ENCODE assay signal across 8 cellular contexts in genomic region chr22:41589601-41590365, GRCh38. TPM values are rescaled to one million over a fixed set of nuclear protein-coding genes. Genes with fewer than 3 reads are reported as not detected.
A peak's percentile ranks its signal among the peaks of the same experiment; 100 is the strongest.
DNase-seq lines count a peak whose midpoint lies in the region; ATAC-seq, FAIRE-seq and TF ChIP-seq lines count a peak whose summit lies in the region.

Gene PMM1, minus strand, starts transcription at chr22:41589840. Its CDS starts 35 bp downstream, at chr22:41589805.

- POLR2A ChIA-PET in T-cell (lab: Charles Lee): interaction anchor here (0.5 to 1.8 kb wide), 11 partner anchors 15 to 980 kb away, joined by 3 to 16 read pairs (median 3); partner anchors contain the start of genes DESI1 (in 1 of the 2), TEF (in 1 of the 2) and XRCC6 (in 1 of the 2)

- no peaks in the 10 kb centered on the region for H3K27me3 ChIP-seq in heart left ventricle

- peak in 1 of 12 donors; percentile 9 for TF ChIP-seq CTCF in heart left ventricle (IDR thresholded peaks at IDR 0.05)
- no peak for TF ChIP-seq CTCF in type B pancreatic cell (conservative IDR thresholded peaks at IDR 0.05)

- ATAC-seq in HG02840 (IDR thresholded peaks at IDR 0.05; ENCODE audit: low FRiP score, unreplicated experiment) (peak; percentile 89), T-cell (replicated peaks in 1 of 4) (peak; percentile 96 to 98 (median 97)), heart left ventricle (peak; percentile 99 to 100 (median 99))

- H3K9me3 ChIP-seq in heart left ventricle: no peaks in the 10 kb centered on the region

- peak; percentile 64 for TF ChIP-seq POLR2A in GM12891 (IDR thresholded peaks at IDR 0.05; ENCODE audit: low read depth, low read length)
- TF ChIP-seq POLR2A in heart left ventricle (IDR thresholded peaks at IDR 0.05): peak in 1 of 2 donors; percentile 83

- H3K4me3 Mint-ChIP-seq in T-cell: peak within 1 kb of the TSS; percentile 85 to 94 (median 89)
- peak within 1 kb of the TSS; percentile 94 for H3K4me3 Mint-ChIP-seq in type B pancreatic cell

- H3K4me1 Mint-ChIP-seq in T-cell (peaks cover 0 to 25% (median 21%) of the 10 kb centered on the region in 3 donors), type B pancreatic cell (ENCODE audit: unreplicated experiment) (peaks cover 6% of the 10 kb centered on the region)

- no peak within 1 kb of the TSS for H3K27ac ChIP-seq in adipose tissue (ENCODE audit: low read depth, low read length)
- peak within 1 kb of the TSS in 11 of 12 donors; percentile 43 to 89 (median 72) for H3K27ac ChIP-seq in heart left ventricle

- intact Hi-C loops in heart left ventricle (cut with DNase I): loop anchor here in 4 of 10 donors (5.0 to 10.0 kb wide), 3 partner anchors 37 to 47 kb away; partner anchors contain the start of gene POLR3H (in 3 of the 4)

- peaks cover 0 to 20% (median 8%) of the 10 kb centered on the region in 12 donors for H3K4me1 ChIP-seq in heart left ventricle

- DNase-seq in GM12891 (ENCODE audit: insufficient read length, low spot score): peak; percentile 99
- peak; percentile 98 for DNase-seq in NCI-H1436 treated with DMSO at 0.1 percent for 48 hours (lab: John Stamatoyannopoulos, UW)
- peak; percentile 99 to 100 (median 100) for DNase-seq in T-cell
- peak; percentile 100 for DNase-seq in heart left ventricle
- DNase-seq in pons (ENCODE audit: low spot score): peak; percentile 100
- peak; percentile 100 for DNase-seq in type B pancreatic cell (ENCODE audit: extremely low spot score, unreplicated experiment)

- H3K36me3 Mint-ChIP-seq in T-cell (peaks cover 8% of the 10 kb centered on the region), type B pancreatic cell (no peaks in the 10 kb centered on the region)

- H3K27me3 Mint-ChIP-seq in T-cell (no peaks in the 10 kb centered on the region), type B pancreatic cell (no peaks in the 10 kb centered on the region)

- peaks cover 0 to 10% (median 2%) of the 10 kb centered on the region in 9 donors for H3K36me3 ChIP-seq in heart left ventricle

- H3K9me3 Mint-ChIP-seq in T-cell (no peaks in the 10 kb centered on the region), type B pancreatic cell (no peaks in the 10 kb centered on the region)

- 0 to 1% (median 1%) methylated on average over 53 to 54 of the region's 54 CpGs for WGBS in adipose tissue, 3 donors
- 0 to 1% (median 1%) methylated on average over 32 to 54 of the region's 54 CpGs for WGBS in heart left ventricle, 4 donors

- peak; percentile 96 for FAIRE-seq in GM12891 (lab: Jason Lieb, UNC)

- CTCF ChIA-PET in T-cell (lab: Charles Lee): interaction anchor here (0.6 to 1.3 kb wide), 12 partner anchors 30 to 728 kb away, joined by 3 to 15 read pairs (median 6); partner anchors contain the start of genes ACO2 (in 1 of the 2), DESI1 (in 1 of the 2), DNAJB7 (in 1 of the 2) and PHF5A (in 1 of the 2)

- H3K4me3 ChIP-seq in heart left ventricle: peak within 1 kb of the TSS; percentile 56 to 95 (median 84)

- peak within 1 kb of the TSS; percentile 88 to 90 for H3K27ac Mint-ChIP-seq in T-cell
- peak within 1 kb of the TSS; percentile 86 for H3K27ac Mint-ChIP-seq in type B pancreatic cell

TF ChIP-seq in GM12891, 5 proteins besides CTCF, POLR2A, EP300 and RAD21:
- TF ChIP-seq POLR2AphosphoS5 (IDR thresholded peaks at IDR 0.05; ENCODE audit: low read depth, low read length) (peak; percentile 50), SPI1 (IDR thresholded peaks at IDR 0.05; ENCODE audit: low read depth, low read length) (peak; percentile 25; the same call in 1 of the 2 replicates), TAF1 (IDR thresholded peaks at IDR 0.05; ENCODE audit: low read depth, low read length) (peak; percentile 68), PAX5 (IDR thresholded peaks at IDR 0.05; ENCODE audit: insufficient read depth, low read length, severe bottlenecking) (no peak), POU2F2 (IDR thresholded peaks at IDR 0.05; ENCODE audit: low read depth, low read length) (0 out of 2 replicates have a peak, but pooled peaks have one; percentile 69)

RNA-seq across cellular contexts. Expression of gene PMM1, which starts in this region (rescaled TPM):
- polyA plus RNA-seq in GM12891 (2012; ENCODE audit: low read depth, missing spikeins): 24.1 TPM
- total RNA-seq in T-cell (10 to 100 TPM; 22.6 to 39.7 (median 33.4) TPM), heart left ventricle (10 to 100 TPM; 10.8 to 26.4 (median 22.9) TPM), type B pancreatic cell (ENCODE audit: low replicate concordance) (33.5 and 35.5 TPM in 2 replicates)
- polyA plus RNA-seq in adipose tissue (100 to 1,000 TPM in 1 of 3 donors, 10 to 100 TPM in 2; 41.9 to 171 (median 68.4) TPM), heart left ventricle (10 to 100 TPM; 17.3 to 34.8 TPM)
